In the genomic region with DNA sequence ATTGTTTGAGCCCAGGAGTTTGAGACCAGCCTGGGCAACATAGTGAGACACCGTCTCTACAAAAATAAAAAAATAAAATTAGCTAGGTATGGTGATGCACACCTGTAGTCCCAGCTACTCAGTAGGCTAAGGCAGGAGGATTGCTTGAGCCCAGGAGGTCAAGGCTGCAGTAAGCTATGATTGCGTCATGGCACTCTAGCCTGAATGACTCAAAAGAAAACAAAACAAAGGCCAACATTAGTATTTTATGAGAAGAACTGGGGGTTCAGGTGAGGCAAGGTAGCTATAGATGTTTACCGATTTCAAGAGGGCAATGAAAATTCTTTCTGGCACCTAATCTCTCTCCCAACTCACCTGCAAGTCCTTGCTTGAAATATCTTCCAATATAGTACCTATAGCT, we compare ENCODE assay signal across 17 cellular contexts.
"Had no signal": no experiment of that assay in that cellular context is flagged by ENCODE, and none has a peak within 500 bp of the region (broad histone marks: within the 10 kb centered on the region; RNA-seq: fewer than 3 reads in every experiment).

No MANE protein-coding gene starts in this region.

- H3K27me3 ChIP-seq: cardiac muscle cell, suprapubic skin had no signal

- H3K4me3 ChIP-seq: cardiac muscle cell, coronary artery, smooth muscle cell, suprapubic skin had no signal

- H3K27me3 Mint-ChIP-seq: activated T-helper 17 cell treated with anti-CD3 and anti-CD28 coated beads, Interleukin-2, amount 50 U/mL, for 72 hours had no signal

- H3K27ac ChIP-seq: cardiac muscle cell, coronary artery, suprapubic skin had no signal

- H3K9me3 ChIP-seq: suprapubic skin had no signal

- H3K9me3 Mint-ChIP-seq: activated naive CD4-positive, alpha-beta T cell treated with anti-CD3 and anti-CD28 coated beads, Interleukin-2, amount 10 ng/mL, durations not matched to agents 7 days and 5 days; activated T-helper 17 cell treated with anti-CD3 and anti-CD28 coated beads, Interleukin-2, amount 50 U/mL, for 72 hours; natural killer cell treated with Interleukin-12 subunit alpha and Interleukin-12 subunit beta and Interleukin-15 and Interleukin-18, amount 100 ng/mL, for 72 hours; T-helper 2 cell treated with Interferon-gamma antibody and Interleukin-4, amounts not matched to agents 5 μg/mL and 100 μg/mL, for 36 hours had no signal

- H3K4me1 Mint-ChIP-seq: activated naive CD4-positive, alpha-beta T cell treated with anti-CD3 and anti-CD28 coated beads, Interleukin-2, amount 10 ng/mL, durations not matched to agents 7 days and 5 days; activated T-helper 17 cell treated with anti-CD3 and anti-CD28 coated beads, Interleukin-2, amount 50 U/mL, for 72 hours had no signal

- H3K4me2 ChIP-seq: smooth muscle cell had no signal

- DNase-seq: activated CD4-positive, alpha-beta T cell treated with anti-CD3 and anti-CD28 coated beads, Interleukin-2, amount 50 U/mL, for 4 hours; activated naive CD4-positive, alpha-beta T cell treated with anti-CD3 and anti-CD28 coated beads, Interleukin-2, amount 10 ng/mL, durations not matched to agents 7 days and 5 days; activated T-cell treated with anti-CD3 and anti-CD28 coated beads for 4 hours; foreskin melanocyte; kidney glomerular epithelial cell; nucleus accumbens; right cardiac atrium; stimulated activated naive CD8-positive, alpha-beta T cell treated with anti-CD3 and anti-CD28 coated beads, Interleukin-15, Interleukin-2, amounts not matched to agents 100 U/mL and 50 U/mL, for 24 hours; trophoblast cell had no signal

- ATAC-seq: activated CD4-positive, CD25-positive, alpha-beta regulatory T cell treated with anti-CD3 and anti-CD28 coated beads, Interleukin-2, amount 50 U/mL, for 24 hours; activated T-helper 17 cell treated with anti-CD3 and anti-CD28 coated beads, Interleukin-2, amount 50 U/mL, for 72 hours; natural killer cell treated with Interleukin-12 subunit alpha and Interleukin-12 subunit beta and Interleukin-15 and Interleukin-18, amount 100 ng/mL, for 72 hours; right cardiac atrium; stimulated activated naive CD8-positive, alpha-beta T cell treated with anti-CD3 and anti-CD28 coated beads, Interleukin-15, Interleukin-2, amounts not matched to agents 100 U/mL and 50 U/mL, for 24 hours had no signal

- H3K27ac Mint-ChIP-seq: activated naive CD4-positive, alpha-beta T cell treated with anti-CD3 and anti-CD28 coated beads, Interleukin-2, amount 10 ng/mL, durations not matched to agents 7 days and 5 days; activated T-helper 17 cell treated with anti-CD3 and anti-CD28 coated beads, Interleukin-2, amount 50 U/mL, for 72 hours; natural killer cell treated with Interleukin-12 subunit alpha and Interleukin-12 subunit beta and Interleukin-15 and Interleukin-18, amount 100 ng/mL, for 72 hours; T-helper 2 cell treated with Interferon-gamma antibody and Interleukin-4, amounts not matched to agents 5 μg/mL and 100 μg/mL, for 36 hours had no signal

- H3K4me3 Mint-ChIP-seq: activated naive CD4-positive, alpha-beta T cell treated with anti-CD3 and anti-CD28 coated beads, Interleukin-2, amount 10 ng/mL, durations not matched to agents 7 days and 5 days; activated T-helper 17 cell treated with anti-CD3 and anti-CD28 coated beads, Interleukin-2, amount 50 U/mL, for 72 hours; natural killer cell treated with Interleukin-12 subunit alpha and Interleukin-12 subunit beta and Interleukin-15 and Interleukin-18, amount 100 ng/mL, for 72 hours; T-helper 2 cell treated with Interferon-gamma antibody and Interleukin-4, amounts not matched to agents 5 μg/mL and 100 μg/mL, for 36 hours had no signal

- H3K36me3 Mint-ChIP-seq: activated naive CD4-positive, alpha-beta T cell treated with anti-CD3 and anti-CD28 coated beads, Interleukin-2, amount 10 ng/mL, durations not matched to agents 7 days and 5 days; natural killer cell treated with Interleukin-12 subunit alpha and Interleukin-12 subunit beta and Interleukin-15 and Interleukin-18, amount 100 ng/mL, for 72 hours had no signal

- H3K36me3 ChIP-seq: cardiac muscle cell had no signal

- H3K4me1 ChIP-seq: suprapubic skin had no signal
